ENCODE assay signal across 29 cellular contexts in genomic region chr10:75648854-75649253, GRCh38.
"Had no signal": no experiment of that assay in that cellular context is flagged by ENCODE, and none has a peak within 500 bp of the region (broad histone marks: within the 10 kb centered on the region; RNA-seq: fewer than 3 reads in every experiment).

No MANE protein-coding gene starts in this region.

- H3K27ac ChIP-seq: adrenal gland, body of pancreas, epithelial cell of prostate, hepatocyte, lower lobe of right lung, parathyroid adenoma, psoas muscle, right atrium auricular region, stomach, tibial artery, upper lobe of right lung, VCaP had no signal

- H2AFZ ChIP-seq: hepatocyte, parathyroid adenoma had no signal

- H3K4me1 ChIP-seq: body of pancreas, parathyroid adenoma, psoas muscle, upper lobe of right lung had no signal

- H3K9ac ChIP-seq: parathyroid adenoma had no signal

- H3K79me2 ChIP-seq: hepatocyte, parathyroid adenoma had no signal

- H3K36me3 ChIP-seq: adrenal gland, lower lobe of right lung, right atrium auricular region, stomach, tibial artery, upper lobe of right lung had no signal

- DNase-seq: activated CD4-positive, alpha-beta T cell treated with anti-CD3 and anti-CD28 coated beads for 4 hours; activated CD4-positive, alpha-beta T cell treated with anti-CD3 and anti-CD28 coated beads, Interleukin-2, amount 50 U/mL, for 4 hours; activated naive CD4-positive, alpha-beta T cell treated with Interleukin-2 at 50 U/mL for 16 hours; activated naive CD8-positive, alpha-beta T cell treated with anti-CD3 and anti-CD28 coated beads for 36 hours; activated T-cell treated with anti-CD3 and anti-CD28 coated beads for 4 hours; activated T-cell treated with anti-CD3 and anti-CD28 coated beads, Interleukin-2, amount 50 U/mL, for 72 hours; adrenal gland; aorta; body of pancreas; dermis blood vessel endothelial cell; effector CD8-positive, alpha-beta T cell; glutamatergic neuron; left colon; lower lobe of right lung; mesenchymal stem cell; naive thymus-derived CD8-positive, alpha-beta T cell; occipital lobe; psoas muscle; stimulated activated CD4-positive, alpha-beta T cell treated with anti-CD3 and anti-CD28 coated beads, Interleukin-15, amount 100 ng/mL, for 24 hours; stimulated activated CD4-positive, alpha-beta T cell treated with anti-CD3 and anti-CD28 coated beads, Interleukin-2, amount 100 ng/mL, for 24 hours; stimulated activated naive B cell treated with anti-CD40 and anti-IgM and Interleukin-4, amounts not matched to agents 10 μg/mL and 1 μg/mL and 100 μg/mL, for 72 hours; stomach; tibial artery; upper lobe of right lung had no signal

- H3K9me3 ChIP-seq: adrenal gland, body of pancreas, lower lobe of right lung, psoas muscle, right atrium auricular region, stomach, tibial artery, upper lobe of right lung had no signal

- H3K27me3 ChIP-seq: adrenal gland, body of pancreas, hepatocyte, right atrium auricular region, stomach, tibial artery, upper lobe of right lung had no signal

- H3K4me3 ChIP-seq: adrenal gland, body of pancreas, hepatocyte, lower lobe of right lung, psoas muscle, right atrium auricular region, stomach, tibial artery, upper lobe of right lung had no signal

- H3K4me2 ChIP-seq: hepatocyte had no signal

- ATAC-seq: activated T-cell treated with anti-CD3 and anti-CD28 coated beads, Interleukin-2, amount 50 U/mL, for 72 hours; body of pancreas; left colon; lower lobe of right lung; naive thymus-derived CD8-positive, alpha-beta T cell; psoas muscle; stimulated activated naive B cell treated with anti-CD40 and anti-IgM and Interleukin-4, amounts not matched to agents 10 μg/mL and 1 μg/mL and 100 μg/mL, for 72 hours had no signal
